26 cellular contexts compared by ENCODE assay signal in genomic region chr17:50875074-50875473, GRCh38. TPM values are rescaled to one million over a fixed set of nuclear protein-coding genes. Genes with fewer than 3 reads are reported as not detected.
"Had no signal": no experiment of that assay in that cellular context is flagged by ENCODE, and none has a peak within 500 bp of the region (broad histone marks: within the 10 kb centered on the region; RNA-seq: fewer than 3 reads in every experiment).

No MANE protein-coding gene starts in this region.

- H3K9me3 ChIP-seq: stomach, suprapubic skin, testis, thoracic aorta, transverse colon, upper lobe of left lung, upper lobe of right lung, vagina had no signal

- H3K27ac ChIP-seq: stomach, suprapubic skin, testis, thoracic aorta, tibial artery, transverse colon, upper lobe of left lung, upper lobe of right lung, uterus, vagina had no signal

- H3K4me3 ChIP-seq: stomach, suprapubic skin, testis, thoracic aorta, tibial artery, tibial nerve, transverse colon, upper lobe of left lung, upper lobe of right lung, uterus, vagina had no signal

- DNase-seq: stimulated activated CD4-positive, alpha-beta T cell treated with anti-CD3 and anti-CD28 coated beads, Interleukin-2, amount 100 ng/mL, for 48 hours; stimulated activated CD4-positive, alpha-beta T cell treated with anti-CD3 and anti-CD28 coated beads, Interleukin-4, amount 100 ng/mL, for 1 hour; stimulated activated CD4-positive, alpha-beta T cell treated with anti-CD3 and anti-CD28 coated beads, Interleukin-4, amount 100 ng/mL, for 24 hours; stimulated activated CD4-positive, alpha-beta T cell treated with anti-CD3 and anti-CD28 coated beads, Interleukin-4, amount 100 ng/mL, for 4 hours; stimulated activated CD8-positive, alpha-beta memory T cell treated with anti-CD3 and anti-CD28 coated beads, Interleukin-4, amount 100 ng/mL, for 48 hours; stimulated activated naive B cell treated with anti-CD40 and anti-IgM and Interleukin-4, amounts not matched to agents 10 μg/mL and 1 μg/mL and 100 μg/mL, for 72 hours; stimulated activated naive CD4-positive, alpha-beta T cell; stimulated activated naive CD4-positive, alpha-beta T cell treated with Interleukin-2 at 50 U/mL for 16 hours; stimulated activated naive CD8-positive, alpha-beta T cell treated with anti-CD3 and anti-CD28 coated beads, Interleukin-15, amount 100 ng/mL, for 72 hours; stimulated activated naive CD8-positive, alpha-beta T cell treated with anti-CD3 and anti-CD28 coated beads, Interleukin-15, Interleukin-2, amounts not matched to agents 100 U/mL and 50 U/mL, for 24 hours; stomach; substantia nigra; testis; tibial artery; transverse colon; trophoblast cell; upper lobe of left lung; upper lobe of right lung; uterus had no signal

- H3K36me3 ChIP-seq: stomach, suprapubic skin, thoracic aorta, tibial artery, tibial nerve, transverse colon, upper lobe of left lung, upper lobe of right lung, uterus, vagina had no signal

- ATAC-seq: stimulated activated effector memory CD8-positive, alpha-beta T cell treated with anti-CD3 and anti-CD28 coated beads, Interleukin-12 subunit alpha, Interleukin-12 subunit beta, amount 100 ng/mL, for 72 hours; stimulated activated memory B cell treated with anti-CD40 and anti-IgM and Interleukin-4, amounts not matched to agents 10 μg/mL and 1 μg/mL and 100 μg/mL, for 72 hours; stimulated activated naive B cell treated with anti-CD40 and anti-IgM and Interleukin-4, amounts not matched to agents 10 μg/mL and 1 μg/mL and 100 μg/mL, for 72 hours; stimulated activated naive CD8-positive, alpha-beta T cell treated with anti-CD3 and anti-CD28 coated beads, Interleukin-15, amount 100 ng/mL, for 72 hours; stimulated activated naive CD8-positive, alpha-beta T cell treated with anti-CD3 and anti-CD28 coated beads, Interleukin-15, Interleukin-2, amounts not matched to agents 100 U/mL and 50 U/mL, for 24 hours; upper lobe of right lung had no signal

- H3K27me3 ChIP-seq: stomach, suprapubic skin, testis, tibial artery, tibial nerve, transverse colon, upper lobe of left lung, upper lobe of right lung, uterus, vagina had no signal

- FAIRE-seq: urothelium cell line had no signal

- H3K4me1 ChIP-seq: testis, uterus had no signal

RNA-seq across cellular contexts. Expression of gene WFIKKN2, which starts 39.7 kb away (rescaled TPM):
- total RNA-seq: transverse colon had no signal
